Comparison of ENCODE assay signal across 36 cellular contexts in the genomic region with DNA sequence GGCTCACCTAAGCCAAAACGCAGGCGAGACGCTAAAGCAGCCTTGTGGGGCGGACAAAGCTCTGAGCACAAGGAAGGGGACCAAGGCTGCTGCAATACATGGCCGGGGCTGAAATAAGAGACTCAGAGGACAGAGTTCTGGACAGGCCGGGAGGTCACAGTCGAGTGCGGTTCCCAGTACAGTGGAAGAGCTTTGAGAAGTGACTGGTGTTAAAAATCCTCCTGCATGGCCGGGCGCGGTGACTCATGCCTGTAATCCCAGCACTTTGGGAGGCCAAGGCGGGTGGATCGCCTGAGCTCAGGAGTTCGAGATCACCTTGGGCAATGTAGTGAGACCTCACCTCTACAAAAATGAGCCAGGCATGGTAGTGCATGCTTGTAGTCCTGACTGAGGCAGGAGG. TPM values are rescaled to one million over a fixed set of nuclear protein-coding genes. Genes with fewer than 3 reads are reported as not detected.
"Had no signal": no experiment of that assay in that cellular context is flagged by ENCODE, and none has a peak within 500 bp of the region (broad histone marks: within the 10 kb centered on the region; RNA-seq: fewer than 3 reads in every experiment).

No MANE protein-coding gene starts in this region.

- H3K4me3 ChIP-seq: ascending aorta had no signal

- H3K4me3 Mint-ChIP-seq: activated CD4-positive, alpha-beta memory T cell treated with anti-CD3 and anti-CD28 coated beads, Interleukin-2, amount 10 ng/mL, durations not matched to agents 7 days and 5 days; activated CD4-positive, alpha-beta T cell treated with anti-CD3 and anti-CD28 coated beads for 36 hours; activated CD4-positive, alpha-beta T cell treated with anti-CD3 and anti-CD28 coated beads, Interleukin-2, amount 10 ng/mL, durations not matched to agents 7 days and 5 days; activated CD8-positive, alpha-beta memory T cell treated with anti-CD3 and anti-CD28 coated beads, Interleukin-2, amount 10 ng/mL, durations not matched to agents 7 days and 5 days; activated CD8-positive, alpha-beta T cell treated with anti-CD3 and anti-CD28 coated beads, Interleukin-2, amount 10 ng/mL, durations not matched to agents 7 days and 5 days; activated naive CD4-positive, alpha-beta T cell treated with anti-CD3 and anti-CD28 coated beads, Interleukin-2, amount 10 ng/mL, durations not matched to agents 7 days and 5 days; activated naive CD4-positive, alpha-beta T cell treated with anti-CD3 and anti-CD28 coated beads, Interleukin-2, amount 50 U/mL, for 24 hours; activated naive CD8-positive, alpha-beta T cell; activated naive CD8-positive, alpha-beta T cell treated with anti-CD3 and anti-CD28 coated beads, Interleukin-2, amount 10 ng/mL, durations not matched to agents 7 days and 5 days; activated naive CD8-positive, alpha-beta T cell treated with anti-CD3 and anti-CD28 coated beads, Interleukin-2, amount 50 U/mL, for 24 hours; activated T-cell treated with anti-CD3 and anti-CD28 coated beads, Interleukin-2, amount 50 U/mL, for 24 hours; brain; T-helper 1 cell treated with Interleukin-12 subunit alpha and Interleukin-12 subunit beta and Interleukin-4 antibody, amounts not matched to agents 30 μg/mL and 1 μg/mL, for 36 hours; T-helper 2 cell treated with Interferon-gamma antibody and Interleukin-4, amounts not matched to agents 5 μg/mL and 100 μg/mL, for 36 hours; WTC11 had no signal

- H3K4me1 ChIP-seq: ascending aorta had no signal

- H3K9me3 Mint-ChIP-seq: activated CD4-positive, alpha-beta memory T cell treated with anti-CD3 and anti-CD28 coated beads, Interleukin-2, amount 10 ng/mL, durations not matched to agents 7 days and 5 days; activated CD4-positive, alpha-beta T cell treated with anti-CD3 and anti-CD28 coated beads, Interleukin-2, amount 10 ng/mL, durations not matched to agents 7 days and 5 days; activated naive CD4-positive, alpha-beta T cell treated with anti-CD3 and anti-CD28 coated beads, Interleukin-2, amount 10 ng/mL, durations not matched to agents 7 days and 5 days; activated naive CD4-positive, alpha-beta T cell treated with anti-CD3 and anti-CD28 coated beads, Interleukin-2, amount 50 U/mL, for 24 hours; activated naive CD8-positive, alpha-beta T cell treated with anti-CD3 and anti-CD28 coated beads, Interleukin-2, amount 10 ng/mL, durations not matched to agents 7 days and 5 days; activated naive CD8-positive, alpha-beta T cell treated with anti-CD3 and anti-CD28 coated beads, Interleukin-2, amount 50 U/mL, for 24 hours; activated T-cell treated with anti-CD3 and anti-CD28 coated beads, Interleukin-2, amount 50 U/mL, for 24 hours; activated T-helper 2 cell treated with anti-CD3 and anti-CD28 coated beads, Interferon-gamma antibody, Interleukin-2, Interleukin-4, amounts not matched to agents 10 μg/mL and 5 μg/mL and 100 μg/mL, durations not matched to agents 14 hours and 24 hours and 36 hours; T-helper 1 cell treated with Interleukin-12 subunit alpha and Interleukin-12 subunit beta and Interleukin-4 antibody, amounts not matched to agents 30 μg/mL and 1 μg/mL, for 36 hours; T-helper 2 cell treated with Interferon-gamma antibody and Interleukin-4, amounts not matched to agents 5 μg/mL and 100 μg/mL, for 36 hours had no signal

- DNase-seq: activated CD4-positive, alpha-beta memory T cell treated with anti-CD3 and anti-CD28 coated beads, Interleukin-2, amount 10 ng/mL, durations not matched to agents 7 days and 5 days; activated CD4-positive, alpha-beta T cell treated with anti-CD3 and anti-CD28 coated beads for 1 hour; activated CD4-positive, alpha-beta T cell treated with anti-CD3 and anti-CD28 coated beads for 36 hours; activated CD4-positive, alpha-beta T cell treated with anti-CD3 and anti-CD28 coated beads for 48 hours; activated CD4-positive, alpha-beta T cell treated with anti-CD3 and anti-CD28 coated beads, Interleukin-2, amount 10 ng/mL, durations not matched to agents 7 days and 5 days; activated CD4-positive, alpha-beta T cell treated with anti-CD3 and anti-CD28 coated beads, Interleukin-2, amount 50 U/mL, for 48 hours; activated CD4-positive, CD25-positive, alpha-beta regulatory T cell; activated CD8-positive, alpha-beta memory T cell treated with anti-CD3 and anti-CD28 coated beads for 24 hours; activated CD8-positive, alpha-beta memory T cell treated with anti-CD3 and anti-CD28 coated beads, Interleukin-2, amount 10 ng/mL, durations not matched to agents 7 days and 5 days; activated CD8-positive, alpha-beta memory T cell treated with anti-CD3 and anti-CD28 coated beads, Interleukin-2, amount 50 U/mL, for 48 hours; activated CD8-positive, alpha-beta T cell treated with anti-CD3 and anti-CD28 coated beads, Interleukin-2, amount 10 ng/mL, durations not matched to agents 7 days and 5 days; activated effector memory CD4-positive, alpha-beta T cell treated with Interleukin-2 at 50 U/mL for 16 hours; activated gamma-delta T cell; activated naive CD4-positive, alpha-beta T cell treated with anti-CD3 and anti-CD28 coated beads, Interleukin-2, amount 10 ng/mL, durations not matched to agents 7 days and 5 days; activated naive CD4-positive, alpha-beta T cell treated with Interleukin-2 at 50 U/mL for 16 hours; activated naive CD8-positive, alpha-beta T cell treated with anti-CD3 and anti-CD28 coated beads, Interleukin-2, amount 10 ng/mL, durations not matched to agents 7 days and 5 days; activated naive CD8-positive, alpha-beta T cell treated with anti-CD3 and anti-CD28 coated beads, Interleukin-2, amount 50 U/mL, for 24 hours; activated T-cell treated with anti-CD3 and anti-CD28 coated beads, Interleukin-2, amount 50 U/mL, for 24 hours; activated T-cell treated with anti-CD3 and anti-CD28 coated beads, Interleukin-2, amount 50 U/mL, for 48 hours; amygdala; anterior cingulate cortex; central memory CD4-positive, alpha-beta T cell; T-helper 1 cell; T-helper 2 cell; T-helper 9 cell; WERI-Rb-1 had no signal

- H3K4me1 Mint-ChIP-seq: activated CD4-positive, alpha-beta T cell treated with anti-CD3 and anti-CD28 coated beads for 36 hours; activated CD4-positive, alpha-beta T cell treated with anti-CD3 and anti-CD28 coated beads, Interleukin-2, amount 10 ng/mL, durations not matched to agents 7 days and 5 days; activated CD8-positive, alpha-beta memory T cell treated with anti-CD3 and anti-CD28 coated beads, Interleukin-2, amount 10 ng/mL, durations not matched to agents 7 days and 5 days; activated naive CD4-positive, alpha-beta T cell treated with anti-CD3 and anti-CD28 coated beads, Interleukin-2, amount 50 U/mL, for 24 hours; activated naive CD8-positive, alpha-beta T cell treated with anti-CD3 and anti-CD28 coated beads, Interleukin-2, amount 10 ng/mL, durations not matched to agents 7 days and 5 days; activated naive CD8-positive, alpha-beta T cell treated with anti-CD3 and anti-CD28 coated beads, Interleukin-2, amount 50 U/mL, for 24 hours; brain; WTC11 had no signal

- H3K36me3 Mint-ChIP-seq: activated CD8-positive, alpha-beta memory T cell treated with anti-CD3 and anti-CD28 coated beads, Interleukin-2, amount 10 ng/mL, durations not matched to agents 7 days and 5 days; activated naive CD8-positive, alpha-beta T cell treated with anti-CD3 and anti-CD28 coated beads, Interleukin-2, amount 10 ng/mL, durations not matched to agents 7 days and 5 days; WTC11 had no signal

- H3K27me3 Mint-ChIP-seq: activated CD4-positive, alpha-beta memory T cell treated with anti-CD3 and anti-CD28 coated beads, Interleukin-2, amount 10 ng/mL, durations not matched to agents 7 days and 5 days; activated CD4-positive, alpha-beta T cell treated with anti-CD3 and anti-CD28 coated beads for 36 hours; activated CD4-positive, alpha-beta T cell treated with anti-CD3 and anti-CD28 coated beads, Interleukin-2, amount 10 ng/mL, durations not matched to agents 7 days and 5 days; activated CD8-positive, alpha-beta memory T cell treated with anti-CD3 and anti-CD28 coated beads, Interleukin-2, amount 10 ng/mL, durations not matched to agents 7 days and 5 days; activated naive CD4-positive, alpha-beta T cell treated with anti-CD3 and anti-CD28 coated beads, Interleukin-2, amount 10 ng/mL, durations not matched to agents 7 days and 5 days; activated naive CD4-positive, alpha-beta T cell treated with anti-CD3 and anti-CD28 coated beads, Interleukin-2, amount 50 U/mL, for 24 hours; activated naive CD8-positive, alpha-beta T cell; activated naive CD8-positive, alpha-beta T cell treated with anti-CD3 and anti-CD28 coated beads, Interleukin-2, amount 50 U/mL, for 24 hours; activated T-cell treated with anti-CD3 and anti-CD28 coated beads, Interleukin-2, amount 50 U/mL, for 24 hours had no signal

- H3K27ac Mint-ChIP-seq: activated CD4-positive, alpha-beta memory T cell treated with anti-CD3 and anti-CD28 coated beads, Interleukin-2, amount 10 ng/mL, durations not matched to agents 7 days and 5 days; activated CD4-positive, alpha-beta T cell treated with anti-CD3 and anti-CD28 coated beads for 36 hours; activated CD4-positive, alpha-beta T cell treated with anti-CD3 and anti-CD28 coated beads, Interleukin-2, amount 10 ng/mL, durations not matched to agents 7 days and 5 days; activated CD8-positive, alpha-beta memory T cell treated with anti-CD3 and anti-CD28 coated beads, Interleukin-2, amount 10 ng/mL, durations not matched to agents 7 days and 5 days; activated CD8-positive, alpha-beta T cell treated with anti-CD3 and anti-CD28 coated beads, Interleukin-2, amount 10 ng/mL, durations not matched to agents 7 days and 5 days; activated naive CD4-positive, alpha-beta T cell treated with anti-CD3 and anti-CD28 coated beads, Interleukin-2, amount 10 ng/mL, durations not matched to agents 7 days and 5 days; activated naive CD4-positive, alpha-beta T cell treated with anti-CD3 and anti-CD28 coated beads, Interleukin-2, amount 50 U/mL, for 24 hours; activated naive CD8-positive, alpha-beta T cell; activated naive CD8-positive, alpha-beta T cell treated with anti-CD3 and anti-CD28 coated beads, Interleukin-2, amount 10 ng/mL, durations not matched to agents 7 days and 5 days; activated naive CD8-positive, alpha-beta T cell treated with anti-CD3 and anti-CD28 coated beads, Interleukin-2, amount 50 U/mL, for 24 hours; activated T-cell treated with anti-CD3 and anti-CD28 coated beads, Interleukin-2, amount 50 U/mL, for 24 hours; activated T-helper 2 cell treated with anti-CD3 and anti-CD28 coated beads, Interferon-gamma antibody, Interleukin-2, Interleukin-4, amounts not matched to agents 10 μg/mL and 5 μg/mL and 100 μg/mL, durations not matched to agents 14 hours and 24 hours and 36 hours; brain; T-helper 1 cell treated with Interleukin-12 subunit alpha and Interleukin-12 subunit beta and Interleukin-4 antibody, amounts not matched to agents 30 μg/mL and 1 μg/mL, for 36 hours; T-helper 2 cell treated with Interferon-gamma antibody and Interleukin-4, amounts not matched to agents 5 μg/mL and 100 μg/mL, for 36 hours; WTC11 had no signal

- H3K27me3 ChIP-seq: ascending aorta had no signal

- ATAC-seq: activated CD4-positive, alpha-beta T cell treated with anti-CD3 and anti-CD28 coated beads for 36 hours; activated CD4-positive, CD25-positive, alpha-beta regulatory T cell treated with anti-CD3 and anti-CD28 coated beads, Interleukin-2, amount 50 U/mL, for 24 hours; activated CD8-positive, alpha-beta memory T cell treated with anti-CD3 and anti-CD28 coated beads, Interleukin-2, amount 10 ng/mL, durations not matched to agents 7 days and 5 days; activated CD8-positive, alpha-beta T cell treated with anti-CD3 and anti-CD28 coated beads, Interleukin-2, amount 10 ng/mL, durations not matched to agents 7 days and 5 days; activated naive CD8-positive, alpha-beta T cell treated with anti-CD3 and anti-CD28 coated beads, Interleukin-2, amount 50 U/mL, for 24 hours; WTC11 had no signal

- H3K9me3 ChIP-seq: ascending aorta had no signal

- H3K27ac ChIP-seq: ascending aorta, WERI-Rb-1 had no signal

RNA-seq across cellular contexts. Expression of gene DNAI2, which starts 50.1 kb away (rescaled TPM):
- total RNA-seq: ascending aorta, cardiac septum had no signal
